In the genomic region with DNA sequence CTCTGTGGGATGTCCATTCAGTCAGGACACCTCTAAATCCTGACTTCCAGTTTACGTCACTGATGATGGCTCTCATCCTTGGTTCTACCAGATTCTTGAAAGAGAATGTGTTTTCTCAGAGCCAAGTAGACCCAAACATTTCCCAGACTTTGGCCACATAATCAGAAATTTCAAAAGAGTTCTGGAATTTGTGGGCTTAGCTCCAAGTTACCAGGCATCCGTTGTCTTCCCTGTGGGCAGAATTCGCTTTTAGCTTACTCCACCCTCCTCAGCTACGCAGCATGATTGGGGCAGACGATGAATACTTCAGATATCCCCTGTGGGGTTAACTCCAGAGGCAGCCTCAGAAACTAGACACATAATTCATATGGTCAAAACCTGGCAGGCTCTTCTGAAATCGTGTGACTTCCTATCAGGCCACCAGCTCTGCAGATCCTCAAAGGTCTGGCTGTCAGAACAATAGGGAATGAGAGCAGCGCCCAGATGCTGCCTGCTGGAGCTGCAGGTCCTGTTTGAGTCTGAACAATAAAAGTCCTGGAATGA, we compare ENCODE assay signal across 9 cellular contexts. TPM values are rescaled to one million over a fixed set of nuclear protein-coding genes. Genes with fewer than 3 reads are reported as not detected.
DNase-seq lines count a peak whose midpoint lies in the region; ATAC-seq and TF ChIP-seq lines count a peak whose summit lies in the region.
"Had no signal": no experiment of that assay in that cellular context is flagged by ENCODE, and none has a peak within 500 bp of the region (broad histone marks: within the 10 kb centered on the region; RNA-seq: fewer than 3 reads in every experiment).

No MANE protein-coding gene starts in this region.

- no peaks in the 10 kb centered on the region for H3K27me3 Mint-ChIP-seq in activated naive CD4-positive, alpha-beta T cell treated with anti-CD3 and anti-CD28 coated beads, Interleukin-2, amount 10 ng/mL, durations not matched to agents 7 days and 5 days

- H3K27ac Mint-ChIP-seq in activated naive CD4-positive, alpha-beta T cell treated with anti-CD3 and anti-CD28 coated beads, Interleukin-2, amount 10 ng/mL, durations not matched to agents 7 days and 5 days = peak overlapping the region; percentile 92

- TF ChIP-seq CTCF in dorsolateral prefrontal cortex (IDR thresholded peaks at IDR 0.05 in 54 of 56, conservative IDR thresholded peaks at IDR 0.05 in 2 of 56; ENCODE audit: low read depth in 1 of 56, partially characterized antibody in 56 of 56) = peak in 1 of 56 donors; percentile 17

- H3K27ac ChIP-seq in dorsolateral prefrontal cortex (peak overlapping the region in 58 of 59 donors; percentile 17 to 93 (median 78)), muscle layer of duodenum (ENCODE audit: low read length) (peak overlapping the region; percentile 80), aorta (ENCODE audit: low read depth in 1 of 2, low read length in 2 of 2) (peak overlapping the region; percentile 61 to 92)

- no peak overlapping the region for H3K4me3 Mint-ChIP-seq in activated naive CD4-positive, alpha-beta T cell treated with anti-CD3 and anti-CD28 coated beads, Interleukin-2, amount 10 ng/mL, durations not matched to agents 7 days and 5 days

- intact Hi-C loops in dorsolateral prefrontal cortex (cut with DNase I) (loop anchor here in 1 of 2 donors (5.0 kb wide), 1 partner anchor 37 kb away; no protein-coding TSS in a partner anchor), aorta (cut with DNase I) (no loop called here)

- H3K4me1 ChIP-seq in muscle layer of duodenum (ENCODE audit: control insufficient read depth in 1 of 2, insufficient read depth in 2 of 2, low read length in 2 of 2) = peaks cover 52 to 53% of the 10 kb centered on the region in 2 donors
- peaks cover 4 to 8% of the 10 kb centered on the region in 2 donors for H3K4me1 ChIP-seq in aorta (ENCODE audit: control insufficient read depth in 1 of 2, insufficient read depth in 2 of 2, low read length in 2 of 2)

- H3K36me3 Mint-ChIP-seq in activated naive CD4-positive, alpha-beta T cell treated with anti-CD3 and anti-CD28 coated beads, Interleukin-2, amount 10 ng/mL, durations not matched to agents 7 days and 5 days = peaks cover 60% of the 10 kb centered on the region

- peaks cover 6% of the 10 kb centered on the region for H3K9me3 Mint-ChIP-seq in activated naive CD4-positive, alpha-beta T cell treated with anti-CD3 and anti-CD28 coated beads, Interleukin-2, amount 10 ng/mL, durations not matched to agents 7 days and 5 days

- H3K36me3 ChIP-seq in muscle layer of duodenum (ENCODE audit: control insufficient read depth in 1 of 2, insufficient read depth in 2 of 2, low read length in 2 of 2) = no peaks in the 10 kb centered on the region
- no peaks in the 10 kb centered on the region for H3K36me3 ChIP-seq in aorta (ENCODE audit: control insufficient read depth in 1 of 2, insufficient read depth in 2 of 2, low read length in 1 of 2)

- CTCF ChIA-PET in activated naive CD4-positive, alpha-beta T cell treated with anti-CD3 and anti-CD28 coated beads, Interleukin-2, amount 10 ng/mL, durations not matched to agents 7 days and 5 days (lab: Charles Lee) = interaction anchor here (0.9 to 3.2 kb wide), 4 partner anchors 11 to 374 kb away, joined by 3 to 16 read pairs (median 5); no protein-coding TSS in a partner anchor

- H3K4me3 ChIP-seq in dorsolateral prefrontal cortex (no peak overlapping the region), muscle layer of duodenum (ENCODE audit: low read depth in 1 of 2, low read length in 2 of 2) (no peak overlapping the region), aorta (ENCODE audit: low read length in 2 of 2) (no peak overlapping the region)

- no peak for DNase-seq in activated naive CD4-positive, alpha-beta T cell treated with anti-CD3 and anti-CD28 coated beads, Interleukin-2, amount 10 ng/mL, durations not matched to agents 7 days and 5 days
- DNase-seq in activated naive CD4-positive, alpha-beta T cell (lab: John Stamatoyannopoulos, UW) = no peak
- DNase-seq in dorsolateral prefrontal cortex (no peak), aorta (peak in 1 of 2 donors; percentile 56), NCI-H146 (lab: John Stamatoyannopoulos, UW) (no peak), NOMO-1 treated with dmso at 0.1 percent for 144 hours (lab: John Stamatoyannopoulos, UW; ENCODE audit: unreplicated experiment) (no peak), RKO (ENCODE audit: low spot score) (no peak)
- DNase-seq: NCI-H2107 had no signal

- peak; percentile 65 for ATAC-seq in aorta (ENCODE audit: low FRiP score)

- peaks cover 84% of the 10 kb centered on the region for H3K4me1 Mint-ChIP-seq in activated naive CD4-positive, alpha-beta T cell treated with anti-CD3 and anti-CD28 coated beads, Interleukin-2, amount 10 ng/mL, durations not matched to agents 7 days and 5 days

- H3K9me3 ChIP-seq in muscle layer of duodenum (ENCODE audit: control insufficient read depth in 1 of 2, low read length in 2 of 2) = no peaks in the 10 kb centered on the region
- H3K9me3 ChIP-seq in aorta (ENCODE audit: control insufficient read depth, low read length) = no peaks in the 10 kb centered on the region

- WGBS in aorta, 2 donors = 3 to 8% methylated on average over 7 of the region's 7 CpGs

- no peaks in the 10 kb centered on the region for H3K27me3 ChIP-seq in dorsolateral prefrontal cortex
- no peaks in the 10 kb centered on the region for H3K27me3 ChIP-seq in muscle layer of duodenum (ENCODE audit: low read depth, low read length)
- H3K27me3 ChIP-seq in aorta (ENCODE audit: control insufficient read depth in 1 of 2, insufficient read depth in 2 of 2, low read length in 1 of 2) = no peaks in the 10 kb centered on the region

RNA-seq across cellular contexts. Expression of gene CRTC3, which starts 30.6 kb away (rescaled TPM):
- total RNA-seq in dorsolateral prefrontal cortex (100 to 1,000 TPM in 1 of 120 experiments, 10 to 100 TPM in 119; 33.6 to 101 (median 56.1) TPM), aorta (10 to 100 TPM; 60.8 to 82.2 TPM)
- 10 to 100 TPM; 12.9 to 27.2 TPM for polyA plus RNA-seq in aorta
